Comparison of ENCODE assay signal across 1 cellular context in the genomic region with DNA sequence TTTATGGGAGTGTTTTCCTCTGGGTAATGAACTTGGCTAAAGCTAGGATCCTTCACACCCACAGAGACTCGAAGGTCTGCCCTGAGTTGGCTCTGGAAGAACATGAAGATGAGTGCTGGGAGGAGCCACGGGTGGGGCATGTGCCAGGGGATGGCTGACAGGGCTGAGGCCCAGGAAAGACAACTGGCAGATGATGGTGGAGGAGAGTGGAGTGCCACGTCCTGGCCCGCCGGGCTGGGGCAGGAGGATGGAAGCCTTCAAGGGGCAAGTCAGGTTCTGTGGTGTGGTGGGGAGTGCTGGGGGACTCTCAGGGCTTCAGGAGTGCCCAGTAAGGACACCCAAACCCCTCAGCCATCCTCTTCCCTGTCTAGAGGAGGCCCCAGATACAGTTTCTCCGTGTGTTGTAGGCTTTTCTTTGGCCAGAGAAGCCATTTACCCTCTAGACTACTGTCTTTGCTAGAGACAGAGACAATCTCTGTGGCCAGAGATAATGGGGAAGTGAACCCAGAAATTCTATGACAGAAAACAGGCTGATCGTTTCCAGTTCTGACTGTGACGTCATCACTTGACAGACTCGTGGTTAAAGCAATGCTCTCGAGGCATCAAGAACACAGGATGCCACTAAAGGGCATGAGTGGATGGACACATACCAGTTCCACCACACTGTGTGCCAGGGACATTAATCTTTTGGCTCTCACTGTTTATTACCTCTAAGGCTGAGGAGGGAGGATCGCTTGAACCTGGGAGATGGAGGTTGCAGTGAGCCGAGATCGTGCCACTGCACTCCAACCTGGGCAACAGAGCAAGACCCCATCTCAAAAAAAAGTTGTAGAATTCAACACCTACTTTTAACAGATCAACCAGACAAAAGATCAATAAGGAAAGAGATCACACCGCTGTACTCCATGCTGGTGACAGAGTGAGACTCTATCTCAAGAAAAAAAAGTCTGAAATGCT.
TF ChIP-seq lines count a peak whose summit lies in the region.

No MANE protein-coding gene starts in this region.

TF ChIP-seq in SK-N-SH treated with all-trans-retinoic acid at 6 μM for 48 hours, 23 proteins besides CTCF, POLR2A, EP300 and RAD21 (continued from another document):
- TF ChIP-seq, protein P1, sequence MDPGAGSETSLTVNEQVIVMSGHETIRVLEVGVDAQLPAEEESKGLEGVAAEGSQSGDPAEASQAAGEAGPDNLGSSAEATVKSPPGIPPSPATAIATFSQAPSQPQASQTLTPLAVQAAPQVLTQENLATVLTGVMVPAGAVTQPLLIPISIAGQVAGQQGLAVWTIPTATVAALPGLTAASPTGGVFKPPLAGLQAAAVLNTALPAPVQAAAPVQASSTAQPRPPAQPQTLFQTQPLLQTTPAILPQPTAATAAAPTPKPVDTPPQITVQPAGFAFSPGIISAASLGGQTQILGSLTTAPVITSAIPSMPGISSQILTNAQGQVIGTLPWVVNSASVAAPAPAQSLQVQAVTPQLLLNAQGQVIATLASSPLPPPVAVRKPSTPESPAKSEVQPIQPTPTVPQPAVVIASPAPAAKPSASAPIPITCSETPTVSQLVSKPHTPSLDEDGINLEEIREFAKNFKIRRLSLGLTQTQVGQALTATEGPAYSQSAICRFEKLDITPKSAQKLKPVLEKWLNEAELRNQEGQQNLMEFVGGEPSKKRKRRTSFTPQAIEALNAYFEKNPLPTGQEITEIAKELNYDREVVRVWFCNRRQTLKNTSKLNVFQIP (CRISPR knock-in tag; IDR thresholded peaks at IDR 0.05; ENCODE audit: borderline replicate concordance, low read depth): no peak
- TF ChIP-seq PPARA (CRISPR knock-in tag; IDR thresholded peaks at IDR 0.05; ENCODE audit: borderline replicate concordance) (no peak), ZFP30 (CRISPR knock-in tag; IDR thresholded peaks at IDR 0.05) (no peak), ARNTL (CRISPR knock-in tag; IDR thresholded peaks at IDR 0.05; ENCODE audit: borderline replicate concordance, low read depth) (no peak), TOX (CRISPR knock-in tag; IDR thresholded peaks at IDR 0.05; ENCODE audit: borderline replicate concordance) (no peak), SNAI2 (CRISPR knock-in tag; IDR thresholded peaks at IDR 0.05) (no peak), ZFP3 (CRISPR knock-in tag; IDR thresholded peaks at IDR 0.05) (no peak), BACH2 (CRISPR knock-in tag; IDR thresholded peaks at IDR 0.05; ENCODE audit: borderline replicate concordance) (no peak), ZNF70 (CRISPR knock-in tag; IDR thresholded peaks at IDR 0.05) (no peak)
